Comparison of ENCODE assay signal across 21 cellular contexts in genomic region chr1:210456731-210457130, GRCh38.
"Had no signal": no experiment of that assay in that cellular context is flagged by ENCODE, and none has a peak within 500 bp of the region (broad histone marks: within the 10 kb centered on the region; RNA-seq: fewer than 3 reads in every experiment).

No MANE protein-coding gene starts in this region.

- ATAC-seq: activated naive CD4-positive, alpha-beta T cell treated with anti-CD3 and anti-CD28 coated beads, Interleukin-2, amount 50 U/mL, for 72 hours had no signal

- H3K4me3 ChIP-seq: breast epithelium, Peyer's patch, SJCRH30 had no signal

- H3K4me1 ChIP-seq: breast epithelium, Peyer's patch had no signal

- H3K27me3 ChIP-seq: breast epithelium, Peyer's patch, SJCRH30 had no signal

- DNase-seq: activated CD4-positive, alpha-beta memory T cell treated with anti-CD3 and anti-CD28 coated beads for 36 hours; activated CD4-positive, alpha-beta T cell treated with anti-CD3 and anti-CD28 coated beads, Interleukin-2, amount 10 ng/mL, durations not matched to agents 7 days and 5 days; activated CD4-positive, CD25-positive, alpha-beta regulatory T cell; activated effector memory CD4-positive, alpha-beta T cell treated with Interleukin-2 at 50 U/mL for 16 hours; activated naive CD4-positive, alpha-beta T cell treated with Interleukin-2 at 50 U/mL for 16 hours; activated T-cell treated with anti-CD3 and anti-CD28 coated beads, Interleukin-2, amount 50 U/mL, for 24 hours; central memory CD4-positive, alpha-beta T cell; Karpas-422; MM.1S; NCI-H1105 treated with DMSO at 0.1 percent for 48 hours; NCI-H1436 treated with DMSO at 0.1 percent for 48 hours; NCI-H187; NCI-H2081; Peyer's patch; Right ventricle myocardium superior; SK-N-SH had no signal

- H3K36me3 ChIP-seq: breast epithelium, Peyer's patch had no signal

- H3K9ac ChIP-seq: SK-N-SH had no signal

- H3K4me2 ChIP-seq: SK-N-SH had no signal

- H3K27ac ChIP-seq: breast epithelium, Peyer's patch, RWPE1, SJCRH30, VCaP had no signal

- H3K9me3 ChIP-seq: breast epithelium, Peyer's patch, SJCRH30, SK-N-SH had no signal
